ENCODE assay signal across 31 cellular contexts in genomic region chr17:27819171-27819544, GRCh38. TPM values are rescaled to one million over a fixed set of nuclear protein-coding genes. Genes with fewer than 3 reads are reported as not detected.
"Had no signal": no experiment of that assay in that cellular context is flagged by ENCODE, and none has a peak within 500 bp of the region (broad histone marks: within the 10 kb centered on the region; RNA-seq: fewer than 3 reads in every experiment).

No MANE protein-coding gene starts in this region.

- H3K27ac Mint-ChIP-seq: activated naive CD8-positive, alpha-beta T cell treated with anti-CD3 and anti-CD28 coated beads, Interleukin-2, amount 10 ng/mL, durations not matched to agents 7 days and 5 days; mesothelial cell of epicardium; naive thymus-derived CD4-positive, alpha-beta T cell; stimulated activated effector memory CD8-positive, alpha-beta T cell treated with anti-CD3 and anti-CD28 coated beads, Interleukin-12 subunit alpha, Interleukin-12 subunit beta, amount 100 ng/mL, for 72 hours; stimulated activated naive CD8-positive, alpha-beta T cell treated with anti-CD3 and anti-CD28 coated beads, Interleukin-15, Interleukin-2, amounts not matched to agents 100 ng/mL and 50 ng/mL, for 24 hours; T-helper 1 cell treated with Interleukin-12 subunit alpha and Interleukin-12 subunit beta and Interleukin-4 antibody, amounts not matched to agents 30 μg/mL and 1 μg/mL, for 36 hours had no signal

- H3K36me3 Mint-ChIP-seq: brain; mesothelial cell of epicardium; stimulated activated effector memory CD8-positive, alpha-beta T cell treated with anti-CD3 and anti-CD28 coated beads, Interleukin-12 subunit alpha, Interleukin-12 subunit beta, amount 100 ng/mL, for 72 hours had no signal

- DNase-seq: activated CD4-positive, alpha-beta T cell treated with anti-CD3 and anti-CD28 coated beads for 48 hours; activated CD4-positive, alpha-beta T cell treated with anti-CD3 and anti-CD28 coated beads, Interleukin-2, amount 50 U/mL, for 48 hours; activated CD8-positive, alpha-beta memory T cell treated with anti-CD3 and anti-CD28 coated beads for 24 hours; activated effector memory CD4-positive, alpha-beta T cell treated with Interleukin-2 at 50 U/mL for 16 hours; activated naive CD4-positive, alpha-beta T cell treated with Interleukin-2 at 50 U/mL for 16 hours; activated naive CD8-positive, alpha-beta T cell treated with anti-CD3 and anti-CD28 coated beads, Interleukin-2, amount 10 ng/mL, durations not matched to agents 7 days and 5 days; foreskin fibroblast; mammary epithelial cell; naive thymus-derived CD4-positive, alpha-beta T cell; occipital lobe; right lobe of liver; stimulated activated CD4-positive, alpha-beta T cell treated with anti-CD3 and anti-CD28 coated beads, Interleukin-12 subunit alpha, Interleukin-12 subunit beta, amount 100 ng/mL, for 4 hours; stimulated activated CD4-positive, alpha-beta T cell treated with anti-CD3 and anti-CD28 coated beads, Interleukin-4, amount 100 ng/mL, for 24 hours; substantia nigra; T-helper 9 cell; tibial artery had no signal

- FAIRE-seq: islet of Langerhans, TTC549 had no signal

- H3K4me3 ChIP-seq: ascending aorta, cardiac muscle cell, right lobe of liver, SK-N-MC, skin epidermis, tibial artery had no signal

- H3K36me3 ChIP-seq: ascending aorta, cardiac muscle cell, right lobe of liver, tibial artery had no signal

- H3K4me1 Mint-ChIP-seq: mesothelial cell of epicardium; neural crest cell; stimulated activated effector memory CD8-positive, alpha-beta T cell treated with anti-CD3 and anti-CD28 coated beads, Interleukin-12 subunit alpha, Interleukin-12 subunit beta, amount 100 ng/mL, for 72 hours had no signal

- H3K27me3 ChIP-seq: ascending aorta, cardiac muscle cell, right lobe of liver, tibial artery had no signal

- H3K4me1 ChIP-seq: ascending aorta, right lobe of liver had no signal

- H3K9me3 ChIP-seq: ascending aorta, right lobe of liver had no signal

- H3K4me3 Mint-ChIP-seq: activated naive CD8-positive, alpha-beta T cell treated with anti-CD3 and anti-CD28 coated beads, Interleukin-2, amount 10 ng/mL, durations not matched to agents 7 days and 5 days; brain; mesothelial cell of epicardium; naive thymus-derived CD4-positive, alpha-beta T cell; neural crest cell; stimulated activated effector memory CD8-positive, alpha-beta T cell treated with anti-CD3 and anti-CD28 coated beads, Interleukin-12 subunit alpha, Interleukin-12 subunit beta, amount 100 ng/mL, for 72 hours; stimulated activated naive CD8-positive, alpha-beta T cell treated with anti-CD3 and anti-CD28 coated beads, Interleukin-15, Interleukin-2, amounts not matched to agents 100 ng/mL and 50 ng/mL, for 24 hours; T-helper 1 cell treated with Interleukin-12 subunit alpha and Interleukin-12 subunit beta and Interleukin-4 antibody, amounts not matched to agents 30 μg/mL and 1 μg/mL, for 36 hours had no signal

- H3K27ac ChIP-seq: cardiac muscle cell, right lobe of liver, SK-N-MC, tibial artery, VCaP had no signal

- ATAC-seq: activated CD4-positive, CD25-positive, alpha-beta regulatory T cell treated with anti-CD3 and anti-CD28 coated beads, Interleukin-2, amount 50 U/mL, for 24 hours; naive thymus-derived CD4-positive, alpha-beta T cell; stimulated activated effector memory CD8-positive, alpha-beta T cell treated with anti-CD3 and anti-CD28 coated beads, Interleukin-12 subunit alpha, Interleukin-12 subunit beta, amount 100 ng/mL, for 72 hours had no signal

RNA-seq across cellular contexts. Expression of gene NOS2, which starts 18.8 kb away (rescaled TPM):
- total RNA-seq: ascending aorta, endothelial cell of umbilical vein, mammary epithelial cell had no signal
- polyA plus RNA-seq: mammary epithelial cell; naive thymus-derived CD4-positive, alpha-beta T cell had no signal
